15 cellular contexts compared by ENCODE assay signal in genomic region chr2:64538764-64539433, GRCh38. TPM values are rescaled to one million over a fixed set of nuclear protein-coding genes. Genes with fewer than 3 reads are reported as not detected.
A peak's percentile ranks its signal among the peaks of the same experiment; 100 is the strongest.
DNase-seq lines count a peak whose midpoint lies in the region; ATAC-seq and TF ChIP-seq lines count a peak whose summit lies in the region.
"Had no signal": no experiment of that assay in that cellular context is flagged by ENCODE, and none has a peak within 500 bp of the region (broad histone marks: within the 10 kb centered on the region; RNA-seq: fewer than 3 reads in every experiment).

No MANE protein-coding gene starts in this region.

- H3K4me3 ChIP-seq in fibroblast of mammary gland (ENCODE audit: control insufficient read depth, low read depth, low read length) = no peak overlapping the region

- peak; percentile 47 for ATAC-seq in GM19455 (IDR thresholded peaks at IDR 0.05; ENCODE audit: unreplicated experiment)
- peak; percentile 46 for ATAC-seq in HG03095 (IDR thresholded peaks at IDR 0.05; ENCODE audit: unreplicated experiment)
- ATAC-seq in GM21447 (IDR thresholded peaks at IDR 0.05; ENCODE audit: unreplicated experiment) = no peak
- no peak for ATAC-seq in HG03565 (IDR thresholded peaks at IDR 0.05; ENCODE audit: unreplicated experiment)
- ATAC-seq: T-cell had no signal

- in situ Hi-C loops in GM13976 (cut with MboI; ENCODE audit: low sequenced_read_pairs, unreplicated experiment) = no loop called here

- no peak for TF ChIP-seq CTCF in GM13976 (IDR thresholded peaks at IDR 0.05; ENCODE audit: borderline replicate concordance, control extremely low read depth, extremely low read depth, insufficient read depth, missing control alignments)
- no peak for TF ChIP-seq CTCF in fibroblast of mammary gland (conservative IDR thresholded peaks at IDR 0.05; ENCODE audit: control insufficient read depth, insufficient read depth, low read depth, low read length)

- DNase-seq in GM13976 (ENCODE audit: low spot score) = peak; percentile 25
- DNase-seq in fibroblast of mammary gland (ENCODE audit: low read depth) = peak; percentile 19
- DNase-seq in posterior vena cava (ENCODE audit: low spot score) = no peak
- no peak for DNase-seq in cerebellar nuclear complex (lab: John Stamatoyannopoulos, UW)
- DNase-seq: activated CD8-positive, alpha-beta memory T cell treated with anti-CD3 and anti-CD28 coated beads, Interleukin-2, amount 50 U/mL, for 4 hours; CD4-positive, alpha-beta T cell; central memory CD4-positive, alpha-beta T cell; NCI-H1436 treated with DMSO at 0.1 percent for 48 hours; nucleus accumbens; stimulated activated CD4-positive, alpha-beta T cell treated with anti-CD3 and anti-CD28 coated beads, Interleukin-2, amount 100 ng/mL, for 24 hours; T-cell had no signal

- intact Hi-C loops in posterior vena cava (cut with DNase I) = no loop called here

RNA-seq across cellular contexts. Expression of gene AFTPH, which starts 14.8 kb away (rescaled TPM):
- 10 to 100 TPM; 18.7 to 27.8 TPM for total RNA-seq in posterior vena cava

Comparison
In these comparisons a context has a peak if more than half of its experiments do, and no peak if none do; other contexts are left out.
1. DNase-seq: peak in GM13976 (single experiment) and fibroblast of mammary gland (single experiment); none in posterior vena cava (single experiment) and cerebellar nuclear complex (0 of 2).
2. ATAC-seq: peak in GM19455 (single experiment) and HG03095 (single experiment); none in GM21447 (single experiment) and HG03565 (single experiment).